8 cellular contexts compared by ENCODE assay signal in genomic region chr2:95122197-95122551, GRCh38. TPM values are rescaled to one million over a fixed set of nuclear protein-coding genes. Genes with fewer than 3 reads are reported as not detected.
DNase-seq lines count a peak whose midpoint lies in the region; ATAC-seq and TF ChIP-seq lines count a peak whose summit lies in the region.

No MANE protein-coding gene starts in this region.

- H3K27me3 Mint-ChIP-seq in IgD-negative memory B cell = peaks cover 2% of the 10 kb centered on the region
- peaks cover 17% of the 10 kb centered on the region for H3K27me3 Mint-ChIP-seq in nephron progenitor cell (ENCODE audit: low read depth, poor library complexity)

- TF ChIP-seq CTCF in AG10803 (conservative IDR thresholded peaks at IDR 0.05; ENCODE audit: low read length) = no peak
- no peak for TF ChIP-seq CTCF in dorsolateral prefrontal cortex (IDR thresholded peaks at IDR 0.05 in 54 of 56, conservative IDR thresholded peaks at IDR 0.05 in 2 of 56; ENCODE audit: low read depth in 1 of 56, partially characterized antibody in 56 of 56)
- TF ChIP-seq CTCF in nephron progenitor cell (IDR thresholded peaks at IDR 0.05) = no peak

- H3K27ac ChIP-seq in dorsolateral prefrontal cortex = peak overlapping the region in 58 of 59 donors; percentile 77 to 99 (median 95)

- ATAC-seq in GM19397 (IDR thresholded peaks at IDR 0.05; ENCODE audit: unreplicated experiment) = peak; percentile 5

- H3K9me3 Mint-ChIP-seq in IgD-negative memory B cell (no peaks in the 10 kb centered on the region), nephron progenitor cell (peaks cover 10% of the 10 kb centered on the region)

- H3K36me3 Mint-ChIP-seq in IgD-negative memory B cell (no peaks in the 10 kb centered on the region), nephron progenitor cell (ENCODE audit: low read depth) (peaks cover 19% of the 10 kb centered on the region)

- intact Hi-C loops in dorsolateral prefrontal cortex (cut with DNase I) = loop anchor here (2.0 to 5.0 kb wide), 5 partner anchors 35 to 85 kb away; partner anchors contain the start of genes ZNF2 (in 1 of the 2), ZNF514 (in 1 of the 2) and ZNF892 (in 1 of the 2)

- DNase-seq in AG10803 (ENCODE audit: low read depth) (no peak), dorsolateral prefrontal cortex (no peak), nephron progenitor cell (no peak), NCI-H446 (lab: John Stamatoyannopoulos, UW) (no peak), NCI-H345 (lab: John Stamatoyannopoulos, UW) (no peak), cerebellar nuclear complex (lab: John Stamatoyannopoulos, UW) (no peak)

- no peaks in the 10 kb centered on the region for H3K27me3 ChIP-seq in dorsolateral prefrontal cortex

- H3K4me3 ChIP-seq in AG10803 (ENCODE audit: low read length) = peak overlapping the region; percentile 97
- H3K4me3 ChIP-seq in dorsolateral prefrontal cortex = peak overlapping the region; percentile 74 to 100 (median 95)

- peak overlapping the region; percentile 95 to 99 (median 96) for H3K4me3 Mint-ChIP-seq in IgD-negative memory B cell
- H3K4me3 Mint-ChIP-seq in nephron progenitor cell = peak overlapping the region; percentile 98

- H3K4me1 Mint-ChIP-seq in IgD-negative memory B cell = peaks cover 18 to 42% (median 34%) of the 10 kb centered on the region in 3 donors
- H3K4me1 Mint-ChIP-seq in nephron progenitor cell = peaks cover 22% of the 10 kb centered on the region

- H3K27ac Mint-ChIP-seq in IgD-negative memory B cell (peak overlapping the region in 2 of 3 donors; percentile 33 to 91), nephron progenitor cell (no peak overlapping the region)

RNA-seq across cellular contexts. Expression of gene MRPS5, which starts 0.6 kb away (rescaled TPM):
- polyA plus RNA-seq in IgD-negative memory B cell = 38.6 TPM
- 100 to 1,000 TPM in 1 of 120 experiments, 10 to 100 TPM in 119; 47.0 to 101 (median 70.2) TPM for total RNA-seq in dorsolateral prefrontal cortex

RNA-seq across cellular contexts. Expression of gene ZNF514, which starts 37.5 kb away (rescaled TPM):
- polyA plus RNA-seq in IgD-negative memory B cell = 3.7 TPM
- 10 to 100 TPM; 17.2 to 58.5 (median 36.2) TPM for total RNA-seq in dorsolateral prefrontal cortex

RNA-seq across cellular contexts. Expression of gene ZNF2, which starts 43.4 kb away (rescaled TPM):
- 3.8 TPM for polyA plus RNA-seq in IgD-negative memory B cell
- 1 to 10 TPM; 4.3 to 9.8 (median 6.6) TPM for total RNA-seq in dorsolateral prefrontal cortex
